Comparison of ENCODE assay signal across 8 cellular contexts in genomic region chr20:25868650-25868979, GRCh38.
DNase-seq lines count a peak whose midpoint lies in the region; ATAC-seq and TF ChIP-seq lines count a peak whose summit lies in the region.
"Not testable (repeated sequence)": the region's sequence is repeated elsewhere in the genome, so short reads cannot be mapped to it uniquely, and the experiment has no call there.

No MANE protein-coding gene starts in this region.

- H3K4me1 ChIP-seq in endodermal cell (ENCODE audit: control insufficient read depth, insufficient read depth, low read length); iPS DF 6.9 (ENCODE audit: control insufficient read depth, insufficient read depth, low read length): not testable (repeated sequence)
- H3K4me1 ChIP-seq in muscle layer of duodenum (ENCODE audit: control insufficient read depth in 1 of 2, insufficient read depth in 2 of 2, low read length in 2 of 2) (peaks cover 0 to 21% of the 10 kb centered on the region in 2 donors), gastrocnemius medialis (peaks cover 9 to 16% of the 10 kb centered on the region in 2 donors)

- TF ChIP-seq POLR2A in gastrocnemius medialis (IDR thresholded peaks at IDR 0.05) = not testable (repeated sequence)

- CTCF ChIA-PET in activated B cell treated with CpG ODN at 0.5 μM for 24 hours (lab: Charles Lee) = not testable (repeated sequence)

- H3K4me3 ChIP-seq in astrocyte of the cerebellum (ENCODE audit: low read depth, low read length) (peak overlapping the region; percentile 37), endodermal cell (ENCODE audit: low read length) (peak overlapping the region; percentile 73), iPS DF 6.9 (ENCODE audit: low read length) (peak overlapping the region; percentile 34; the same call in 1 of the 2 replicates), muscle layer of duodenum (ENCODE audit: low read depth in 1 of 2, low read length in 2 of 2) (peak overlapping the region; percentile 2 to 67), gastrocnemius medialis (peak overlapping the region; percentile 51 to 89 (median 66))

- H3K4me3 Mint-ChIP-seq in activated B cell treated with CpG ODN at 0.5 μM for 24 hours (peak overlapping the region; percentile 50), endodermal cell (peak overlapping the region; percentile 50), type B pancreatic cell (peak overlapping the region; percentile 58)

- DNase-seq in EH (ENCODE audit: low read depth) = peak; percentile 2
- not testable (repeated sequence) for DNase-seq in activated B cell treated with CpG ODN at 0.5 μM for 24 hours; astrocyte of the cerebellum (ENCODE audit: low read depth); endodermal cell; iPS DF 6.9 (ENCODE audit: low read depth, low spot score); gastrocnemius medialis; type B pancreatic cell (ENCODE audit: extremely low spot score, unreplicated experiment)

- peaks cover 43% of the 10 kb centered on the region for H3K27me3 Mint-ChIP-seq in activated B cell treated with CpG ODN at 0.5 μM for 24 hours
- peaks cover 74% of the 10 kb centered on the region for H3K27me3 Mint-ChIP-seq in endodermal cell (ENCODE audit: insufficient read depth)
- H3K27me3 Mint-ChIP-seq in type B pancreatic cell = peaks cover 71% of the 10 kb centered on the region

- intact Hi-C loops in activated B cell treated with CpG ODN at 0.5 μM for 24 hours (cut with micrococcal nuclease) (loop anchor here (1.0 kb wide), 1 partner anchor 10 kb away; no protein-coding TSS in a partner anchor), gastrocnemius medialis (cut with DNase I; ENCODE audit: low total_unique reads) (loop anchor here (5.0 kb wide), 1 partner anchor 246 kb away; the partner anchor contains the start of gene NANP)

- H3K27ac ChIP-seq in endodermal cell (ENCODE audit: low read depth, low read length); iPS DF 6.9 (ENCODE audit: low read length); muscle layer of duodenum (ENCODE audit: low read length); gastrocnemius medialis: not testable (repeated sequence)

- not testable (repeated sequence) for H3K9ac ChIP-seq in endodermal cell (ENCODE audit: extremely low read depth, low read length, poor library complexity, severe bottlenecking)

- POLR2A ChIA-PET in activated B cell treated with CpG ODN at 0.5 μM for 24 hours (lab: Charles Lee) = not testable (repeated sequence)

- H3K27me3 ChIP-seq in endodermal cell (ENCODE audit: control insufficient read depth, insufficient read depth, low read length, poor library complexity, severe bottlenecking) = peaks cover 53% of the 10 kb centered on the region
- not testable (repeated sequence) for H3K27me3 ChIP-seq in iPS DF 6.9 (ENCODE audit: control insufficient read depth, insufficient read depth, low read length); muscle layer of duodenum (ENCODE audit: low read depth, low read length); gastrocnemius medialis

- H3K9me3 ChIP-seq in endodermal cell (ENCODE audit: control insufficient read depth, low read length); iPS DF 6.9 (ENCODE audit: control insufficient read depth, insufficient read depth, low read length); muscle layer of duodenum (ENCODE audit: control insufficient read depth in 1 of 2, low read length in 2 of 2); gastrocnemius medialis: not testable (repeated sequence)

- not testable (repeated sequence) for ATAC-seq in activated B cell treated with CpG ODN at 0.5 μM for 24 hours (ENCODE audit: low read depth); gastrocnemius medialis

- not testable (repeated sequence) for TF ChIP-seq CTCF in activated B cell treated with CpG ODN at 0.5 μM for 24 hours (IDR thresholded peaks at IDR 0.05); astrocyte of the cerebellum (IDR thresholded peaks at IDR 0.05; ENCODE audit: low read depth, low read length, missing control alignments); endodermal cell (conservative IDR thresholded peaks at IDR 0.05); gastrocnemius medialis (IDR thresholded peaks at IDR 0.05 in 4 of 5, conservative IDR thresholded peaks at IDR 0.05 in 1 of 5); type B pancreatic cell (conservative IDR thresholded peaks at IDR 0.05)

- in situ Hi-C loops in astrocyte of the cerebellum (cut with HindIII; ENCODE audit: low sequenced_read_pairs) = not testable (repeated sequence)
- in situ Hi-C loops in gastrocnemius medialis (cut with MboI; ENCODE audit: low sequenced_read_pairs in 4 of 4) = loop anchor here in 3 of 4 donors (25.0 kb wide), 2 partner anchors 181 to 256 kb away; partner anchors contain the start of genes ZNF337 (in 3 of the 3) and NANP (in 2 of the 3)

- not testable (repeated sequence) for H3K36me3 ChIP-seq in endodermal cell (ENCODE audit: control insufficient read depth, insufficient read depth, low read length); iPS DF 6.9 (ENCODE audit: control insufficient read depth, insufficient read depth, low read length); muscle layer of duodenum (ENCODE audit: control insufficient read depth in 1 of 2, insufficient read depth in 2 of 2, low read length in 2 of 2); gastrocnemius medialis

- H3K36me3 Mint-ChIP-seq in activated B cell treated with CpG ODN at 0.5 μM for 24 hours (ENCODE audit: low read depth); endodermal cell (ENCODE audit: low read depth); type B pancreatic cell: not testable (repeated sequence)

- not testable (repeated sequence) for H3K27ac Mint-ChIP-seq in activated B cell treated with CpG ODN at 0.5 μM for 24 hours, endodermal cell, type B pancreatic cell

- WGBS in endodermal cell (ENCODE audit: insufficient coverage in 1 of 2, insufficient read length in 1 of 2), 2 experiments = 52 to 58% methylated on average over 14 to 17 of the region's 17 CpGs
- no CpG with 5 or more reads among the region's 17 CpGs for WGBS in iPS DF 6.9 (ENCODE audit: insufficient coverage, insufficient read length)

- peaks cover 12% of the 10 kb centered on the region for H3K4me1 Mint-ChIP-seq in activated B cell treated with CpG ODN at 0.5 μM for 24 hours
- H3K4me1 Mint-ChIP-seq in endodermal cell; type B pancreatic cell (ENCODE audit: unreplicated experiment): not testable (repeated sequence)

- not testable (repeated sequence) for H3K9me3 Mint-ChIP-seq in activated B cell treated with CpG ODN at 0.5 μM for 24 hours, endodermal cell, type B pancreatic cell
